Comparison of ENCODE assay signal across 8 cellular contexts in genomic region chr2:159939946-159940345, GRCh38. TPM values are rescaled to one million over a fixed set of nuclear protein-coding genes. Genes with fewer than 3 reads are reported as not detected.
DNase-seq lines count a peak whose midpoint lies in the region; ATAC-seq, FAIRE-seq and TF ChIP-seq lines count a peak whose summit lies in the region.

No MANE protein-coding gene starts in this region.

- H3K9ac ChIP-seq in Loucy (ENCODE audit: low read depth, low read length, poor library complexity, severe bottlenecking) (no peak overlapping the region), K562 (ENCODE audit: insufficient read depth in 1 of 2, low read depth in 2 of 2, low read length in 2 of 2) (no peak overlapping the region)

- no TSS peak for BruUV-seq in K562 (replicated peaks; lab: Mats Ljungman, UMichigan)

- DNase-seq in SIG-M5 treated with dmso at 0.1 percent for 504 hours (lab: John Stamatoyannopoulos, UW; ENCODE audit: unreplicated experiment) = peak; percentile 65
- no peak for DNase-seq in SIG-M5 (lab: John Stamatoyannopoulos, UW)
- peak; percentile 36 for DNase-seq in HCEC 1CT
- peak in 2 of 4 experiments; percentile 8 to 12 for DNase-seq in K562 (ENCODE audit: extremely low read depth in 1 of 4, low spot score in 3 of 4)
- DNase-seq in renal cortical epithelial cell (ENCODE audit: low read depth) = peak; percentile 28
- DNase-seq in MG63 = no peak

- H3K4me1 ChIP-seq in Loucy (ENCODE audit: insufficient read depth, low read length, poor library complexity, severe bottlenecking) (no peaks in the 10 kb centered on the region), K562 (replicated peaks in 1 of 2; ENCODE audit: control insufficient read depth in 2 of 2, insufficient read depth in 2 of 2, low read length in 2 of 2) (no peaks in the 10 kb centered on the region)

- intact Hi-C loops in K562 (cut with micrococcal nuclease) = loop anchor here (10.0 kb wide), 1 partner anchor 765 kb away; no protein-coding TSS in a partner anchor

- TF ChIP-seq RAD21 in K562 (CRISPR knock-in tag; conservative IDR thresholded peaks at IDR 0.05 in 1 of 2, IDR thresholded peaks at IDR 0.05 in 1 of 2) = peak in 1 of 2 experiments; percentile 47; a peak in 2 of 4 replicates

- no peaks in the 10 kb centered on the region for H3K9me2 ChIP-seq in Loucy (replicated peaks; ENCODE audit: low read depth, low read length)

- POLR2A ChIA-PET in K562 (lab: Yijun Ruan, JAX) = no interaction called here

- no peaks in the 10 kb centered on the region for H3K27me3 ChIP-seq in Loucy (ENCODE audit: insufficient read depth, low read length, poor library complexity, severe bottlenecking)
- no peaks in the 10 kb centered on the region for H3K27me3 ChIP-seq in K562 (ENCODE audit: control insufficient read depth in 2 of 2, insufficient read depth in 2 of 2, low read length in 2 of 2)
- H3K27me3 ChIP-seq in MG63 = no peaks in the 10 kb centered on the region

- H3K9me3 ChIP-seq in Loucy (ENCODE audit: insufficient read depth, low read depth, low read length) (no peaks in the 10 kb centered on the region), K562 (replicated peaks; ENCODE audit: control insufficient read depth, insufficient read depth, low read depth, low read length) (no peaks in the 10 kb centered on the region; the same call in 1 of the 2 replicates), MG63 (peaks cover 3% of the 10 kb centered on the region; the same call in 1 of the 2 replicates)

- CTCF ChIA-PET in K562 (lab: Yijun Ruan, JAX; ENCODE audit: low intra/inter-chr PET ratio) = no interaction called here

- FAIRE-seq in K562 (lab: Jason Lieb, UNC) = no peak

- H3K4me3 ChIP-seq in Loucy (ENCODE audit: low read length, poor library complexity, severe bottlenecking) (no peak overlapping the region), K562 (no peak overlapping the region), MG63 (no peak overlapping the region)

- H3K4me2 ChIP-seq in Loucy (ENCODE audit: low read depth, low read length, poor library complexity, severe bottlenecking) = no peak overlapping the region
- no peak overlapping the region for H3K4me2 ChIP-seq in K562 (ENCODE audit: insufficient read depth, low read length)

- no peak overlapping the region for H3K27ac ChIP-seq in K562 (ENCODE audit: extremely low read depth, low read depth, low read length)

- no peaks in the 10 kb centered on the region for H3K36me3 ChIP-seq in Loucy (ENCODE audit: insufficient read depth, low read length)
- H3K36me3 ChIP-seq in K562 (ENCODE audit: control insufficient read depth, insufficient read depth, low read length) = no peaks in the 10 kb centered on the region
- H3K36me3 ChIP-seq in MG63 = no peaks in the 10 kb centered on the region

- TF ChIP-seq POLR2A in K562 (conservative IDR thresholded peaks at IDR 0.05) = no peak

- H4K20me1 ChIP-seq in Loucy (ENCODE audit: insufficient read depth, low read length, poor library complexity, severe bottlenecking) = no peaks in the 10 kb centered on the region
- H4K20me1 ChIP-seq in K562 (replicated peaks; ENCODE audit: control insufficient read depth, insufficient read depth, low read length) = no peaks in the 10 kb centered on the region

- H3K9me1 ChIP-seq in K562 (ENCODE audit: control insufficient read depth, insufficient read depth, low read length) = no peaks in the 10 kb centered on the region

- no peaks in the 10 kb centered on the region for H3F3A ChIP-seq in Loucy (ENCODE audit: low read depth)

- H3K79me2 ChIP-seq in Loucy (ENCODE audit: insufficient read depth, low read length) = no peaks in the 10 kb centered on the region
- H3K79me2 ChIP-seq in K562 (ENCODE audit: control insufficient read depth, insufficient read depth, low read length) = no peaks in the 10 kb centered on the region

- peak; percentile 49; the same call in 1 of the 3 replicates for ATAC-seq in K562
- no peak for ATAC-seq in GM18873 (IDR thresholded peaks at IDR 0.05; ENCODE audit: low FRiP score, unreplicated experiment)

- TF ChIP-seq CTCF in Loucy (conservative IDR thresholded peaks at IDR 0.05; ENCODE audit: low read length) = peak; percentile 73
- peak in 1 of 3 experiments; percentile 48; a peak in 2 of 6 replicates for TF ChIP-seq CTCF in K562 (IDR thresholded peaks at IDR 0.05 in 2 of 3, conservative IDR thresholded peaks at IDR 0.05 in 1 of 3; ENCODE audit: insufficient read depth in 2 of 3, low read depth in 1 of 3, low read length in 3 of 3)

- no peak for TF ChIP-seq EP300 in K562 (IDR thresholded peaks at IDR 0.05; ENCODE audit: low read length)

- H2AFZ ChIP-seq in Loucy (ENCODE audit: low read length) (no peak overlapping the region), K562 (ENCODE audit: low read depth, low read length) (no peak overlapping the region)

- in situ Hi-C loops in K562 (cut with MboI) = no loop called here

TF ChIP-seq in K562, 482 proteins besides CTCF, POLR2A, EP300 and RAD21:
- TF ChIP-seq ZNF12 (CRISPR knock-in tag; IDR thresholded peaks at IDR 0.05) = no peak
- TF ChIP-seq ETV1 (tag; conservative IDR thresholded peaks at IDR 0.05; ENCODE audit: low read depth) = no peak
- no peak for TF ChIP-seq MLX (CRISPR knock-in tag; conservative IDR thresholded peaks at IDR 0.05)
- TF ChIP-seq ZNF134 (CRISPR knock-in tag; conservative IDR thresholded peaks at IDR 0.05) = no peak
- TF ChIP-seq FOXA1 (IDR thresholded peaks at IDR 0.05; ENCODE audit: borderline replicate concordance) = no peak

RNA-seq across cellular contexts. Expression of gene LY75, which starts 35.4 kb away (rescaled TPM):
- not detected in 2 replicates for total RNA-seq in K562 (2011; cell fraction: chromatin; rRNA removed; ENCODE audit: low replicate concordance)
- total RNA-seq in K562 (2011; cell fraction: nucleolus; rRNA removed) = not detected in 2 replicates
- total RNA-seq in K562 (2011; cell fraction: nucleoplasm; rRNA removed) = 0.29 TPM in 1 of 2 replicates, not detected in the other
- total RNA-seq in K562 (2014; rRNA removed) = not detected in 2 replicates
- total RNA-seq in K562 (2014; rRNA removed; fragmentation: Illumina TruSeq; extraction: Trizol) = not detected in 2 replicates
- total RNA-seq in K562 (2015; rRNA removed; fragmentation: Illumina TruSeq; extraction: Trizol) = not detected in 2 replicates
- 0.09 and 0.16 TPM in 2 replicates for total RNA-seq in K562 (2021)
- 0.06 TPM in 1 of 2 replicates, not detected in the other for polyA plus RNA-seq in K562 (2011; rRNA removed)
- polyA plus RNA-seq in K562 (2011; cell fraction: cytosol; rRNA removed) = not detected in 2 replicates
- polyA plus RNA-seq in K562 (2011; cell fraction: nucleus; rRNA removed) = not detected in 2 replicates
- polyA plus RNA-seq in K562 (2012) = 0.01 and 0.03 TPM in 2 replicates
- polyA plus RNA-seq in K562 (2014; fragmentation: Illumina TruSeq; extraction: Trizol) = not detected in 2 replicates
- under 1 TPM in 1 of 2 experiments, not detected in 1; 0.01 TPM for polyA plus RNA-seq in K562 (2014; fragmentation: Nextera tagmentation; extraction: Ambion mirVana)
- polyA plus RNA-seq in K562 (2014; rRNA removed) = not detected in 2 replicates
- not detected in 2 replicates for polyA minus RNA-seq in K562 (2011; rRNA and poly(A)+ RNA removed)
- polyA minus RNA-seq in K562 (2011; cell fraction: cytosol; rRNA and poly(A)+ RNA removed) = not detected in 2 replicates
- polyA minus RNA-seq in K562 (2011; cell fraction: nucleus; rRNA and poly(A)+ RNA removed) = not detected in 2 replicates
- 3.8 and 8.3 TPM in 2 replicates for total RNA-seq in renal cortical epithelial cell
- 0.07 TPM in 1 of 2 replicates, not detected in the other for total RNA-seq in MG63 (2014; rRNA removed; shearing (Covaris generic); ENCODE audit: low replicate concordance)

Comparison
In these comparisons a context has a peak if more than half of its experiments do, and no peak if none do; other contexts are left out.
1. DNase-seq: peak in SIG-M5 treated with dmso at 0.1 percent for 504 hours (single experiment), HCEC 1CT (single experiment) and renal cortical epithelial cell (single experiment); none in SIG-M5 (single experiment) and MG63 (single experiment).